In the genomic region with DNA sequence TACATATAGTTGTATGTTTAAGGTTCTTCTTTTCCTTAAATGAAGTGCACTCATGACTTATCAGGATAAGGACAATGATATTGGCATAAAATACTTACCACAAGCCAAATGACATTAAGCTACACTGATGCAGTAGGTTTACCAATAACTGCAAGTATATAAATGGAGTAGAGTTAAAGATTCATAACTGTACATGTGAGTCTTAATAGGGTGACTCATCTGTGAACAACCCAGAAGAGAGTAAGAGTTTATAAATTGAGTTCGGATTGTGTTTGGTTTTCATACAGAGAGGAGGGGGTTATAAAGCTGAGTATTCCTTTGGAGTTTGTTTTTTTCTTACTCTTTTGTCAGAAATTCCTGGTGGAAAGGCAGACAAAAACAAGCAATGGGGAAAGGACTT, we compare ENCODE assay signal across 27 cellular contexts.
"Had no signal": no experiment of that assay in that cellular context is flagged by ENCODE, and none has a peak within 500 bp of the region (broad histone marks: within the 10 kb centered on the region; RNA-seq: fewer than 3 reads in every experiment).

No MANE protein-coding gene starts in this region.

- H3K4me1 Mint-ChIP-seq: activated naive CD8-positive, alpha-beta T cell treated with anti-CD3 and anti-CD28 coated beads for 36 hours; central memory CD8-positive, alpha-beta T cell; memory B cell; naive thymus-derived CD8-positive, alpha-beta T cell; neural progenitor cell had no signal

- H3K27me3 ChIP-seq: adrenal gland, breast epithelium, gastrocnemius medialis, hepatocyte, neural progenitor cell, spleen, suprapubic skin, tibial artery had no signal

- H3K4me3 ChIP-seq: adrenal gland, breast epithelium, gastrocnemius medialis, hepatocyte, neural progenitor cell, spleen, suprapubic skin, tibial artery had no signal

- H3K9me3 Mint-ChIP-seq: activated naive CD8-positive, alpha-beta T cell treated with anti-CD3 and anti-CD28 coated beads for 36 hours; dendritic cell treated with granulocyte-macrophage colony-stimulating factor and Interleukin-4, amounts not matched to agents 40 ng/mL and 50 ng/mL, for 4 days; memory B cell; neural progenitor cell; T-helper 2 cell treated with Interferon-gamma antibody and Interleukin-4, amounts not matched to agents 5 μg/mL and 100 μg/mL, for 36 hours had no signal

- H3K27ac ChIP-seq: adrenal gland, breast epithelium, gastrocnemius medialis, hepatocyte, neural progenitor cell, spleen, suprapubic skin, tibial artery had no signal

- H3K36me3 Mint-ChIP-seq: activated naive CD8-positive, alpha-beta T cell treated with anti-CD3 and anti-CD28 coated beads for 36 hours; memory B cell; naive thymus-derived CD8-positive, alpha-beta T cell; neural progenitor cell had no signal

- H3K27me3 Mint-ChIP-seq: activated naive CD8-positive, alpha-beta T cell treated with anti-CD3 and anti-CD28 coated beads for 36 hours; central memory CD8-positive, alpha-beta T cell; dendritic cell treated with granulocyte-macrophage colony-stimulating factor and Interleukin-4, amounts not matched to agents 40 ng/mL and 50 ng/mL, for 4 days; memory B cell; naive thymus-derived CD8-positive, alpha-beta T cell had no signal

- DNase-seq: activated CD4-positive, alpha-beta T cell treated with anti-CD3 and anti-CD28 coated beads for 4 hours; activated CD4-positive, alpha-beta T cell treated with anti-CD3 and anti-CD28 coated beads, Interleukin-2, amount 50 U/mL, for 4 hours; activated CD4-positive, CD25-positive, alpha-beta regulatory T cell; activated effector memory CD4-positive, alpha-beta T cell treated with Interleukin-2 at 50 U/mL for 16 hours; activated naive CD4-positive, alpha-beta T cell treated with Interleukin-2 at 50 U/mL for 16 hours; activated naive CD8-positive, alpha-beta T cell treated with anti-CD3 and anti-CD28 coated beads for 36 hours; activated T-cell treated with anti-CD3 and anti-CD28 coated beads for 4 hours; activated T-cell treated with anti-CD3 and anti-CD28 coated beads, Interleukin-2, amount 50 U/mL, for 72 hours; adrenal gland; aorta; gastrocnemius medialis; kidney; naive thymus-derived CD8-positive, alpha-beta T cell; occipital lobe; right cardiac atrium; spleen; stimulated activated naive CD4-positive, alpha-beta T cell; T-helper 1 cell; tibial artery had no signal

- H3K36me3 ChIP-seq: adrenal gland, breast epithelium, gastrocnemius medialis, neural progenitor cell, spleen, suprapubic skin, tibial artery had no signal

- H3K27ac Mint-ChIP-seq: activated naive CD8-positive, alpha-beta T cell treated with anti-CD3 and anti-CD28 coated beads for 36 hours; activated T-cell treated with anti-CD3 and anti-CD28 coated beads, Interleukin-2, amount 50 U/mL, for 72 hours; dendritic cell treated with granulocyte-macrophage colony-stimulating factor and Interleukin-4, amounts not matched to agents 40 ng/mL and 50 ng/mL, for 4 days; memory B cell; naive thymus-derived CD8-positive, alpha-beta T cell; neural progenitor cell; T-helper 2 cell treated with Interferon-gamma antibody and Interleukin-4, amounts not matched to agents 5 μg/mL and 100 μg/mL, for 36 hours had no signal

- H3K4me1 ChIP-seq: adrenal gland, breast epithelium, gastrocnemius medialis, neural progenitor cell, spleen, suprapubic skin, tibial artery had no signal

- H3K4me3 Mint-ChIP-seq: activated naive CD8-positive, alpha-beta T cell treated with anti-CD3 and anti-CD28 coated beads for 36 hours; activated T-cell treated with anti-CD3 and anti-CD28 coated beads, Interleukin-2, amount 50 U/mL, for 72 hours; central memory CD8-positive, alpha-beta T cell; dendritic cell treated with granulocyte-macrophage colony-stimulating factor and Interleukin-4, amounts not matched to agents 40 ng/mL and 50 ng/mL, for 4 days; memory B cell; naive thymus-derived CD8-positive, alpha-beta T cell; neural progenitor cell; T-helper 2 cell treated with Interferon-gamma antibody and Interleukin-4, amounts not matched to agents 5 μg/mL and 100 μg/mL, for 36 hours had no signal

- ATAC-seq: activated T-cell treated with anti-CD3 and anti-CD28 coated beads, Interleukin-2, amount 50 U/mL, for 72 hours; gastrocnemius medialis; naive thymus-derived CD8-positive, alpha-beta T cell; right cardiac atrium had no signal

- H3K9me3 ChIP-seq: adrenal gland, breast epithelium, gastrocnemius medialis, spleen, suprapubic skin, tibial artery had no signal
